ENCODE assay signal across 25 cellular contexts in genomic region chr2:200095436-200095835, GRCh38.
DNase-seq lines count a peak whose midpoint lies in the region; ATAC-seq, FAIRE-seq and TF ChIP-seq lines count a peak whose summit lies in the region.
"Had no signal": no experiment of that assay in that cellular context is flagged by ENCODE, and none has a peak within 500 bp of the region (broad histone marks: within the 10 kb centered on the region; RNA-seq: fewer than 3 reads in every experiment).

No MANE protein-coding gene starts in this region.

- peak; percentile 12 for DNase-seq in A673 (ENCODE audit: low spot score)
- peak; percentile 33 for DNase-seq in HT1080 (ENCODE audit: low read depth)
- DNase-seq in K562 (ENCODE audit: extremely low read depth in 1 of 4, low spot score in 3 of 4), result peak in 1 of 4 experiments; percentile 11
- no peak for DNase-seq in neural progenitor cell (ENCODE audit: low spot score)
- no peak for DNase-seq in activated CD8-positive, alpha-beta T cell treated with anti-CD3 and anti-CD28 coated beads, Interleukin-2, amount 10 ng/mL, durations not matched to agents 7 days and 5 days
- no peak for DNase-seq in SHP77 (lab: John Stamatoyannopoulos, UW)
- DNase-seq in NCI-H1694 treated with DMSO at 0.1 percent for 48 hours (lab: John Stamatoyannopoulos, UW), result no peak
- DNase-seq: AML-193; C1 segment of cervical spinal cord; CD4-positive, alpha-beta memory T cell; COR-L47; GF-D8; H7; MV-4-11; NCI-H1105; NCI-H1436 treated with DMSO at 0.1 percent for 48 hours; NCI-H1930; NCI-H2107; NCI-H446 treated with DMSO at 0.1 percent for 48 hours; NCI-H526; SIG-M5 had no signal

- H3K4me1 ChIP-seq in A673 (ENCODE audit: insufficient read depth, low read length, poor library complexity, severe bottlenecking), result no peaks in the 10 kb centered on the region
- peaks cover 0 to 2% of the 10 kb centered on the region in 2 experiments; a peak in 2 of 5 replicates for H3K4me1 ChIP-seq in K562 (replicated peaks in 1 of 2; ENCODE audit: control insufficient read depth in 2 of 2, insufficient read depth in 2 of 2, low read length in 2 of 2)
- H3K4me1 ChIP-seq in neural progenitor cell, result peaks cover 17% of the 10 kb centered on the region

- H3K27ac Mint-ChIP-seq in neural progenitor cell, result no peak overlapping the region
- no peak overlapping the region for H3K27ac Mint-ChIP-seq in activated CD8-positive, alpha-beta T cell treated with anti-CD3 and anti-CD28 coated beads, Interleukin-2, amount 10 ng/mL, durations not matched to agents 7 days and 5 days
- H3K27ac Mint-ChIP-seq: CD4-positive, alpha-beta memory T cell had no signal

- intact Hi-C loops in A673 (cut with micrococcal nuclease; ENCODE audit: unreplicated experiment) (no loop called here), K562 (cut with micrococcal nuclease) (no loop called here)

- TF ChIP-seq RAD21 in K562 (CRISPR knock-in tag; conservative IDR thresholded peaks at IDR 0.05 in 1 of 2, IDR thresholded peaks at IDR 0.05 in 1 of 2), result no peak

- H3K4me2 ChIP-seq in K562 (ENCODE audit: insufficient read depth, low read length) (no peak overlapping the region), neural progenitor cell (no peak overlapping the region)

- in situ Hi-C loops in K562 (cut with MboI), result no loop called here

- H3K9me3 ChIP-seq in A673 (ENCODE audit: low read depth, low read length, poor library complexity, severe bottlenecking) (no peaks in the 10 kb centered on the region), K562 (replicated peaks; ENCODE audit: control insufficient read depth, insufficient read depth, low read depth, low read length) (no peaks in the 10 kb centered on the region), neural progenitor cell (ENCODE audit: low read depth) (no peaks in the 10 kb centered on the region)

- ATAC-seq in K562, result peak; percentile 48; the same call in 1 of the 3 replicates
- ATAC-seq in activated CD8-positive, alpha-beta T cell treated with anti-CD3 and anti-CD28 coated beads, Interleukin-2, amount 10 ng/mL, durations not matched to agents 7 days and 5 days, result no peak
- ATAC-seq: Panc1, SK-N-SH treated with all-trans-retinoic acid at 6 μM for 48 hours had no signal

- no peak for FAIRE-seq in K562 (lab: Jason Lieb, UNC)
- FAIRE-seq: A204.1 had no signal

- POLR2A ChIA-PET in A673 (lab: Charles Lee; ENCODE audit: low non-redundant PET), result no interaction called here
- POLR2A ChIA-PET in K562 (lab: Yijun Ruan, JAX), result no interaction called here
- POLR2A ChIA-PET in activated CD8-positive, alpha-beta T cell treated with anti-CD3 and anti-CD28 coated beads, Interleukin-2, amount 10 ng/mL, durations not matched to agents 7 days and 5 days (lab: Charles Lee), result no interaction called here

- H2AFZ ChIP-seq in K562 (ENCODE audit: low read depth, low read length) (peak overlapping the region; percentile 3; the same call in 1 of the 2 replicates), neural progenitor cell (replicated peaks) (peak overlapping the region; percentile 22)

- no peaks in the 10 kb centered on the region for H3K9me1 ChIP-seq in K562 (ENCODE audit: control insufficient read depth, insufficient read depth, low read length)

- H3K27me3 Mint-ChIP-seq in neural progenitor cell (ENCODE audit: insufficient read depth, low read depth), result no peaks in the 10 kb centered on the region
- H3K27me3 Mint-ChIP-seq in activated CD8-positive, alpha-beta T cell treated with anti-CD3 and anti-CD28 coated beads, Interleukin-2, amount 10 ng/mL, durations not matched to agents 7 days and 5 days (ENCODE audit: low read depth), result peaks cover 9% of the 10 kb centered on the region

- H3F3A ChIP-seq in neural progenitor cell (ENCODE audit: low read depth), result no peaks in the 10 kb centered on the region

- H3K27ac ChIP-seq in A673 (ENCODE audit: low read depth, low read length, poor library complexity, severe bottlenecking) (no peak overlapping the region), K562 (ENCODE audit: extremely low read depth, low read depth, low read length) (no peak overlapping the region), neural progenitor cell (no peak overlapping the region)
- H3K27ac ChIP-seq: HL-60 had no signal

- H4K20me1 ChIP-seq in K562 (replicated peaks; ENCODE audit: control insufficient read depth, insufficient read depth, low read length) (no peaks in the 10 kb centered on the region), neural progenitor cell (ENCODE audit: low read depth) (no peaks in the 10 kb centered on the region)

- no peaks in the 10 kb centered on the region for H3K79me2 ChIP-seq in K562 (ENCODE audit: control insufficient read depth, insufficient read depth, low read length)
- no peaks in the 10 kb centered on the region for H3K79me2 ChIP-seq in neural progenitor cell (ENCODE audit: low read depth)

- TF ChIP-seq CTCF in A673 (conservative IDR thresholded peaks at IDR 0.05; ENCODE audit: low read depth, low read length) (no peak), K562 (IDR thresholded peaks at IDR 0.05 in 2 of 3, conservative IDR thresholded peaks at IDR 0.05 in 1 of 3; ENCODE audit: insufficient read depth in 2 of 3, low read depth in 1 of 3, low read length in 3 of 3) (no peak), neural progenitor cell (IDR thresholded peaks at IDR 0.05) (no peak)

- H3K36me3 ChIP-seq in A673 (ENCODE audit: insufficient read depth, low read length, poor library complexity, severe bottlenecking), result no peaks in the 10 kb centered on the region
- no peaks in the 10 kb centered on the region for H3K36me3 ChIP-seq in K562 (ENCODE audit: control insufficient read depth, insufficient read depth, low read length)
- H3K36me3 ChIP-seq in neural progenitor cell, result no peaks in the 10 kb centered on the region

- H3K9ac ChIP-seq in K562 (ENCODE audit: insufficient read depth in 1 of 2, low read depth in 2 of 2, low read length in 2 of 2) (no peak overlapping the region), neural progenitor cell (no peak overlapping the region)

- BruUV-seq in A673 (replicated peaks; lab: Mats Ljungman, UMichigan) (no TSS peak), K562 (replicated peaks; lab: Mats Ljungman, UMichigan) (no TSS peak)

- H3K4me3 ChIP-seq in A673 (ENCODE audit: low read depth, low read length, poor library complexity, severe bottlenecking), result no peak overlapping the region
- H3K4me3 ChIP-seq in K562, result no peak overlapping the region
- no peak overlapping the region for H3K4me3 ChIP-seq in neural progenitor cell

- no peak overlapping the region for H3K4me3 Mint-ChIP-seq in neural progenitor cell
- H3K4me3 Mint-ChIP-seq in activated CD8-positive, alpha-beta T cell treated with anti-CD3 and anti-CD28 coated beads, Interleukin-2, amount 10 ng/mL, durations not matched to agents 7 days and 5 days, result no peak overlapping the region
- H3K4me3 Mint-ChIP-seq: CD4-positive, alpha-beta memory T cell had no signal

- TF ChIP-seq EP300 in K562 (IDR thresholded peaks at IDR 0.05; ENCODE audit: low read length), result no peak

- TF ChIP-seq POLR2A in K562 (conservative IDR thresholded peaks at IDR 0.05), result no peak

- H3K36me3 Mint-ChIP-seq in neural progenitor cell, result no peaks in the 10 kb centered on the region
- no peaks in the 10 kb centered on the region for H3K36me3 Mint-ChIP-seq in activated CD8-positive, alpha-beta T cell treated with anti-CD3 and anti-CD28 coated beads, Interleukin-2, amount 10 ng/mL, durations not matched to agents 7 days and 5 days (ENCODE audit: low read depth)
- H3K36me3 Mint-ChIP-seq: CD4-positive, alpha-beta memory T cell had no signal

- no peaks in the 10 kb centered on the region for H3K9me3 Mint-ChIP-seq in neural progenitor cell
- H3K9me3 Mint-ChIP-seq in activated CD8-positive, alpha-beta T cell treated with anti-CD3 and anti-CD28 coated beads, Interleukin-2, amount 10 ng/mL, durations not matched to agents 7 days and 5 days (ENCODE audit: insufficient read depth), result no peaks in the 10 kb centered on the region
- H3K9me3 Mint-ChIP-seq: CD4-positive, alpha-beta memory T cell had no signal

- H3K27me3 ChIP-seq in A673 (replicated peaks; ENCODE audit: insufficient read depth, low read depth, low read length, poor library complexity), result no peaks in the 10 kb centered on the region
- no peaks in the 10 kb centered on the region for H3K27me3 ChIP-seq in K562 (ENCODE audit: control insufficient read depth in 2 of 2, insufficient read depth in 2 of 2, low read length in 2 of 2)
- H3K27me3 ChIP-seq in neural progenitor cell, result no peaks in the 10 kb centered on the region

- H3K4me1 Mint-ChIP-seq in neural progenitor cell, result peaks cover 25% of the 10 kb centered on the region
- no peaks in the 10 kb centered on the region for H3K4me1 Mint-ChIP-seq in activated CD8-positive, alpha-beta T cell treated with anti-CD3 and anti-CD28 coated beads, Interleukin-2, amount 10 ng/mL, durations not matched to agents 7 days and 5 days (ENCODE audit: low read depth)
- H3K4me1 Mint-ChIP-seq: CD4-positive, alpha-beta memory T cell had no signal

- WGBS in K562 (ENCODE audit: insufficient coverage, low coverage, missing lambda C conversion rate), result 17% methylated on average over 3 of the region's 3 CpGs

- CTCF ChIA-PET in A673 (lab: Charles Lee), result no interaction called here
- CTCF ChIA-PET in K562 (lab: Yijun Ruan, JAX; ENCODE audit: low intra/inter-chr PET ratio), result no interaction called here
- CTCF ChIA-PET in activated CD8-positive, alpha-beta T cell treated with anti-CD3 and anti-CD28 coated beads, Interleukin-2, amount 10 ng/mL, durations not matched to agents 7 days and 5 days (lab: Charles Lee), result interaction anchor here (0.6 kb wide), 1 partner anchor 1310 kb away, joined by 3 read pairs; no protein-coding TSS in a partner anchor

TF ChIP-seq in K562, 482 proteins besides CTCF, POLR2A, EP300 and RAD21:
- TF ChIP-seq CHD2 (IDR thresholded peaks at IDR 0.05; ENCODE audit: low read depth, low read length) (0 out of 2 replicates have a peak, but pooled peaks have one; percentile 23), PHF8 (IDR thresholded peaks at IDR 0.05; ENCODE audit: borderline replicate concordance, low read length) (no peak)

Comparison
In these comparisons a context has a peak if more than half of its experiments do, and no peak if none do; other contexts are left out.
1. DNase-seq: peak in A673 (single experiment) and HT1080 (single experiment); none in neural progenitor cell (single experiment), activated CD8-positive, alpha-beta T cell treated with anti-CD3 and anti-CD28 coated beads, Interleukin-2, amount 10 ng/mL, durations not matched to agents 7 days and 5 days (single experiment), SHP77 (0 of 2) and NCI-H1694 treated with DMSO at 0.1 percent for 48 hours (single experiment).